In the genomic region with DNA sequence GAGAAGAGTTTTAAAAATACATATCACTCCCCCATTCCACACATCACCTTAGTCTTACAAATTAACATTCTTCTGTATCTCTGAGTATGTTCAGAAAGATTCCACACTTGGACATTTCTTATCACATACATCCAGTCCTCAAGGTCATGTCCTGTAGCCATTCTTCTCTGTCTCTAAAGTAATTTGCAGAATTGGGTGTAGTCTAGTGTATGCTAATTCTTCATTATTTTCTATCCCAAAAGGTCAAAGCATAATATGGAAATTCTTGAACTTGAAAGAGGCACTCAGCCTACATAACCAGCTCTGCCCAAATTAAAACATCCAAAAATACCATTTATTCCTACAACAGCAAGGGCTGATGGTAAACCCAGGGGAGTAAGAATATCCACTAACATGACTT, we compare ENCODE assay signal across 10 cellular contexts.
"Had no signal": no experiment of that assay in that cellular context is flagged by ENCODE, and none has a peak within 500 bp of the region (broad histone marks: within the 10 kb centered on the region; RNA-seq: fewer than 3 reads in every experiment).

No MANE protein-coding gene starts in this region.

- H3K27ac ChIP-seq: GM23248 had no signal

- FAIRE-seq: H1, H54 had no signal

- H3K36me3 ChIP-seq: HAP-1 had no signal

- H3K4me2 ChIP-seq: GM23338 had no signal

- H3K4me1 ChIP-seq: HAP-1 had no signal

- H3K9ac ChIP-seq: GM23248 had no signal

- H3K4me3 ChIP-seq: GM23248, GM23338, HAP-1 had no signal

- H3K9me3 ChIP-seq: HAP-1 had no signal

- DNase-seq: GM23248, GOT3, H7, H9, HCEC 1CT, HFFc6 had no signal

- H2AFZ ChIP-seq: GM23248, GM23338 had no signal
